ENCODE assay signal across 10 cellular contexts in genomic region chr4:76546282-76547166, GRCh38.
DNase-seq lines count a peak whose midpoint lies in the region; ATAC-seq and TF ChIP-seq lines count a peak whose summit lies in the region.
"Had no signal": no experiment of that assay in that cellular context is flagged by ENCODE, and none has a peak within 500 bp of the region (broad histone marks: within the 10 kb centered on the region; RNA-seq: fewer than 3 reads in every experiment).

No MANE protein-coding gene starts in this region.

- WGBS in mesenchymal stem cell: 4% methylated on average over 6 of the region's 9 CpGs

- CTCF ChIA-PET in BJ (lab: Yijun Ruan, JAX): interaction anchor here (0.8 to 1.4 kb wide), 3 partner anchors 10 to 105 kb away, joined by 3 read pairs; no protein-coding TSS in a partner anchor

- H2BK120ac ChIP-seq in mesenchymal stem cell (ENCODE audit: low read depth, low read length): peak overlapping the region; percentile 64

- H3K9ac ChIP-seq in mesenchymal stem cell (ENCODE audit: low read length): peak overlapping the region; percentile 68

- no peak overlapping the region for H3K4me3 ChIP-seq in BJ (ENCODE audit: low read depth, low read length)
- H3K4me3 ChIP-seq in LNCaP clone FGC (ENCODE audit: low read depth, low read length): no peak overlapping the region
- no peak overlapping the region for H3K4me3 ChIP-seq in cardiac fibroblast (replicated peaks in 1 of 2; ENCODE audit: low read depth in 2 of 2, low read length in 2 of 2)
- no peak overlapping the region for H3K4me3 ChIP-seq in mesenchymal stem cell (ENCODE audit: insufficient read depth in 1 of 2, low read depth in 1 of 2, low read length in 2 of 2)

- H3K36me3 ChIP-seq in BJ (ENCODE audit: control insufficient read depth, insufficient read depth, low read length): no peaks in the 10 kb centered on the region
- H3K36me3 ChIP-seq in mesenchymal stem cell (ENCODE audit: control insufficient read depth in 1 of 2, insufficient read depth in 2 of 2, low read depth in 1 of 2, low read length in 2 of 2): no peaks in the 10 kb centered on the region

- H3K14ac ChIP-seq in mesenchymal stem cell (ENCODE audit: low read length in 2 of 2): no peak overlapping the region

- H3K27me3 ChIP-seq in BJ (ENCODE audit: control insufficient read depth, insufficient read depth, low read length) (no peaks in the 10 kb centered on the region), mesenchymal stem cell (ENCODE audit: control insufficient read depth in 1 of 2, insufficient read depth in 1 of 2, low read length in 2 of 2) (no peaks in the 10 kb centered on the region)

- no peak overlapping the region for H3K23ac ChIP-seq in mesenchymal stem cell (ENCODE audit: low read length in 2 of 2)

- H3K27me3 Mint-ChIP-seq in immature natural killer cell (ENCODE audit: low read depth in 3 of 3): peaks cover 0 to 9% (median 7%) of the 10 kb centered on the region in 3 donors
- H3K27me3 Mint-ChIP-seq in activated T-helper 17 cell treated with anti-CD3 and anti-CD28 coated beads, Interleukin-2, amount 50 U/mL, for 72 hours: no peaks in the 10 kb centered on the region

- no peaks in the 10 kb centered on the region for H3K9me3 Mint-ChIP-seq in immature natural killer cell
- no peaks in the 10 kb centered on the region for H3K9me3 Mint-ChIP-seq in activated T-helper 17 cell treated with anti-CD3 and anti-CD28 coated beads, Interleukin-2, amount 50 U/mL, for 72 hours
- H3K9me3 Mint-ChIP-seq: dendritic cell treated with granulocyte-macrophage colony-stimulating factor and Interleukin-4, amounts not matched to agents 40 ng/mL and 50 ng/mL, for 4 days had no signal

- no peak for ATAC-seq in GM21367 (IDR thresholded peaks at IDR 0.05; ENCODE audit: unreplicated experiment)
- no peak for ATAC-seq in GM21723 (IDR thresholded peaks at IDR 0.05; ENCODE audit: unreplicated experiment)
- no peak for ATAC-seq in activated T-helper 17 cell treated with anti-CD3 and anti-CD28 coated beads, Interleukin-2, amount 50 U/mL, for 72 hours (replicated peaks)

- no peak overlapping the region for H3K4me2 ChIP-seq in mesenchymal stem cell (ENCODE audit: low read length, poor library complexity, severe bottlenecking)

- H3K18ac ChIP-seq in mesenchymal stem cell (ENCODE audit: low read depth in 1 of 2, low read length in 2 of 2): peak overlapping the region; percentile 64 to 86

- POLR2A ChIA-PET in BJ (lab: Charles Lee): interaction anchor here (0.6 to 0.9 kb wide), 2 partner anchors 43 to 441 kb away, joined by 3 to 7 read pairs; no protein-coding TSS in a partner anchor

- H3K4ac ChIP-seq in mesenchymal stem cell (ENCODE audit: low read depth in 1 of 2, low read length in 2 of 2): peak overlapping the region in 1 of 2 experiments; percentile 76

- H3K27ac Mint-ChIP-seq in immature natural killer cell: no peak overlapping the region
- no peak overlapping the region for H3K27ac Mint-ChIP-seq in activated T-helper 17 cell treated with anti-CD3 and anti-CD28 coated beads, Interleukin-2, amount 50 U/mL, for 72 hours
- H3K27ac Mint-ChIP-seq: dendritic cell treated with granulocyte-macrophage colony-stimulating factor and Interleukin-4, amounts not matched to agents 40 ng/mL and 50 ng/mL, for 4 days had no signal

- H3K4me1 Mint-ChIP-seq in immature natural killer cell: peaks cover 12 to 22% of the 10 kb centered on the region in 2 donors
- H3K4me1 Mint-ChIP-seq in activated T-helper 17 cell treated with anti-CD3 and anti-CD28 coated beads, Interleukin-2, amount 50 U/mL, for 72 hours: peaks cover 8% of the 10 kb centered on the region

- peaks cover 15% of the 10 kb centered on the region for H3K4me1 ChIP-seq in mesenchymal stem cell (ENCODE audit: control insufficient read depth, insufficient read depth, low read depth, low read length)

- no peak overlapping the region for H3K4me3 Mint-ChIP-seq in immature natural killer cell
- H3K4me3 Mint-ChIP-seq in activated T-helper 17 cell treated with anti-CD3 and anti-CD28 coated beads, Interleukin-2, amount 50 U/mL, for 72 hours: no peak overlapping the region
- H3K4me3 Mint-ChIP-seq: dendritic cell treated with granulocyte-macrophage colony-stimulating factor and Interleukin-4, amounts not matched to agents 40 ng/mL and 50 ng/mL, for 4 days had no signal

- peak overlapping the region; percentile 61 for H2AK5ac ChIP-seq in mesenchymal stem cell (ENCODE audit: low read length, severe bottlenecking)

- no peaks in the 10 kb centered on the region for H3K36me3 Mint-ChIP-seq in immature natural killer cell
- H3K36me3 Mint-ChIP-seq in activated T-helper 17 cell treated with anti-CD3 and anti-CD28 coated beads, Interleukin-2, amount 50 U/mL, for 72 hours (ENCODE audit: low read depth): no peaks in the 10 kb centered on the region

- no peak overlapping the region for H2BK15ac ChIP-seq in mesenchymal stem cell (ENCODE audit: low read depth, poor library complexity, severe bottlenecking)

- no peak overlapping the region for H4K91ac ChIP-seq in mesenchymal stem cell (ENCODE audit: low read length)

- peak overlapping the region; percentile 77 for H2BK5ac ChIP-seq in mesenchymal stem cell (ENCODE audit: low read depth, low read length, poor library complexity, severe bottlenecking)

- H3K9me3 ChIP-seq in mesenchymal stem cell (ENCODE audit: control insufficient read depth, low read length): no peaks in the 10 kb centered on the region

- no peak overlapping the region for H2AFZ ChIP-seq in mesenchymal stem cell (ENCODE audit: low read depth, low read length)

- peak overlapping the region; percentile 93 for H3K27ac ChIP-seq in mesenchymal stem cell (ENCODE audit: low read length, poor library complexity, severe bottlenecking)

- TF ChIP-seq CTCF in BJ (IDR thresholded peaks at IDR 0.05; ENCODE audit: insufficient read depth, low read depth, low read length) (no peak), LNCaP clone FGC (IDR thresholded peaks at IDR 0.05; ENCODE audit: control insufficient read depth, extremely low read depth, insufficient read depth) (no peak), cardiac fibroblast (IDR thresholded peaks at IDR 0.05; ENCODE audit: low read depth, low read length) (no peak)

- peak; percentile 85 for DNase-seq in BJ (ENCODE audit: low read depth)
- DNase-seq in LNCaP clone FGC (ENCODE audit: low read depth): peak; percentile 26
- DNase-seq in cardiac fibroblast (ENCODE audit: low read depth in 2 of 2): peak; percentile 82 to 90
- DNase-seq in mesenchymal stem cell: peak; percentile 82
- DNase-seq in immature natural killer cell: no peak
- DNase-seq: T1000 had no signal

- H4K8ac ChIP-seq in mesenchymal stem cell (ENCODE audit: low read length): peak overlapping the region; percentile 35

- H2BK12ac ChIP-seq in mesenchymal stem cell (ENCODE audit: low read length in 2 of 2): peak overlapping the region in 1 of 2 experiments; percentile 71

- no peaks in the 10 kb centered on the region for H3K79me1 ChIP-seq in mesenchymal stem cell (replicated peaks; ENCODE audit: low read length, poor library complexity, severe bottlenecking)

Comparison
In these comparisons a context has a peak if more than half of its experiments do, and no peak if none do; other contexts are left out.
1. DNase-seq: peak in BJ (single experiment), LNCaP clone FGC (single experiment), cardiac fibroblast (2 of 2) and mesenchymal stem cell (single experiment); none in immature natural killer cell (0 of 3).